ENCODE assay signal across 38 cellular contexts in genomic region chr11:44787981-44788380, GRCh38.
"Had no signal": no experiment of that assay in that cellular context is flagged by ENCODE, and none has a peak within 500 bp of the region (broad histone marks: within the 10 kb centered on the region; RNA-seq: fewer than 3 reads in every experiment).

No MANE protein-coding gene starts in this region.

- FAIRE-seq: bronchial epithelial cell, TTC549 had no signal

- H3K27me3 ChIP-seq: ascending aorta, cardiac muscle cell had no signal

- H3K4me3 Mint-ChIP-seq: activated B cell treated with CpG ODN at 0.5 μM for 24 hours; activated CD4-positive, alpha-beta memory T cell treated with anti-CD3 and anti-CD28 coated beads, Interleukin-2, amount 10 ng/mL, durations not matched to agents 7 days and 5 days; activated CD4-positive, alpha-beta T cell treated with anti-CD3 and anti-CD28 coated beads for 36 hours; activated CD4-positive, alpha-beta T cell treated with anti-CD3 and anti-CD28 coated beads, Interleukin-2, amount 10 ng/mL, durations not matched to agents 7 days and 5 days; activated CD8-positive, alpha-beta memory T cell treated with anti-CD3 and anti-CD28 coated beads, Interleukin-2, amount 10 ng/mL, durations not matched to agents 7 days and 5 days; activated CD8-positive, alpha-beta T cell treated with anti-CD3 and anti-CD28 coated beads, Interleukin-2, amount 10 ng/mL, durations not matched to agents 7 days and 5 days; activated naive CD4-positive, alpha-beta T cell treated with anti-CD3 and anti-CD28 coated beads, Interleukin-2, amount 10 ng/mL, durations not matched to agents 7 days and 5 days; activated naive CD4-positive, alpha-beta T cell treated with anti-CD3 and anti-CD28 coated beads, Interleukin-2, amount 50 U/mL, for 24 hours; activated naive CD8-positive, alpha-beta T cell; activated naive CD8-positive, alpha-beta T cell treated with anti-CD3 and anti-CD28 coated beads, Interleukin-2, amount 10 ng/mL, durations not matched to agents 7 days and 5 days; activated naive CD8-positive, alpha-beta T cell treated with anti-CD3 and anti-CD28 coated beads, Interleukin-2, amount 50 U/mL, for 24 hours; activated T-cell treated with anti-CD3 and anti-CD28 coated beads, Interleukin-2, amount 50 U/mL, for 24 hours; activated T-cell treated with anti-CD3 and anti-CD28 coated beads, Interleukin-2, amount 50 U/mL, for 72 hours; activated T-helper 1 cell treated with anti-CD3 and anti-CD28 coated beads, Interleukin-12 subunit alpha, Interleukin-12 subunit beta, Interleukin-2, Interleukin-4 antibody, amounts not matched to agents 30 ng/mL and 10 ng/mL and 1 ng/mL, durations not matched to agents 14 hours and 24 hours and 36 hours; activated T-helper 17 cell treated with anti-CD3 and anti-CD28 coated beads, Interleukin-2, amount 50 U/mL, for 72 hours; T-helper 1 cell treated with Interleukin-12 subunit alpha and Interleukin-12 subunit beta and Interleukin-4 antibody, amounts not matched to agents 30 μg/mL and 1 μg/mL, for 36 hours; T-helper 2 cell treated with Interferon-gamma antibody and Interleukin-4, amounts not matched to agents 5 μg/mL and 100 μg/mL, for 36 hours had no signal

- H3K27ac Mint-ChIP-seq: activated B cell treated with CpG ODN at 0.5 μM for 24 hours; activated CD4-positive, alpha-beta memory T cell treated with anti-CD3 and anti-CD28 coated beads, Interleukin-2, amount 10 ng/mL, durations not matched to agents 7 days and 5 days; activated CD4-positive, alpha-beta T cell treated with anti-CD3 and anti-CD28 coated beads for 36 hours; activated CD4-positive, alpha-beta T cell treated with anti-CD3 and anti-CD28 coated beads, Interleukin-2, amount 10 ng/mL, durations not matched to agents 7 days and 5 days; activated CD8-positive, alpha-beta memory T cell treated with anti-CD3 and anti-CD28 coated beads, Interleukin-2, amount 10 ng/mL, durations not matched to agents 7 days and 5 days; activated CD8-positive, alpha-beta T cell treated with anti-CD3 and anti-CD28 coated beads, Interleukin-2, amount 10 ng/mL, durations not matched to agents 7 days and 5 days; activated naive CD4-positive, alpha-beta T cell treated with anti-CD3 and anti-CD28 coated beads, Interleukin-2, amount 10 ng/mL, durations not matched to agents 7 days and 5 days; activated naive CD4-positive, alpha-beta T cell treated with anti-CD3 and anti-CD28 coated beads, Interleukin-2, amount 50 U/mL, for 24 hours; activated naive CD8-positive, alpha-beta T cell; activated naive CD8-positive, alpha-beta T cell treated with anti-CD3 and anti-CD28 coated beads, Interleukin-2, amount 10 ng/mL, durations not matched to agents 7 days and 5 days; activated naive CD8-positive, alpha-beta T cell treated with anti-CD3 and anti-CD28 coated beads, Interleukin-2, amount 50 U/mL, for 24 hours; activated T-cell treated with anti-CD3 and anti-CD28 coated beads, Interleukin-2, amount 50 U/mL, for 24 hours; activated T-cell treated with anti-CD3 and anti-CD28 coated beads, Interleukin-2, amount 50 U/mL, for 72 hours; activated T-helper 1 cell treated with anti-CD3 and anti-CD28 coated beads, Interleukin-12 subunit alpha, Interleukin-12 subunit beta, Interleukin-2, Interleukin-4 antibody, amounts not matched to agents 30 ng/mL and 10 ng/mL and 1 ng/mL, durations not matched to agents 14 hours and 24 hours and 36 hours; T-helper 1 cell treated with Interleukin-12 subunit alpha and Interleukin-12 subunit beta and Interleukin-4 antibody, amounts not matched to agents 30 μg/mL and 1 μg/mL, for 36 hours; T-helper 2 cell treated with Interferon-gamma antibody and Interleukin-4, amounts not matched to agents 5 μg/mL and 100 μg/mL, for 36 hours had no signal

- H3K4me1 Mint-ChIP-seq: activated B cell treated with CpG ODN at 0.5 μM for 24 hours; activated CD4-positive, alpha-beta memory T cell treated with anti-CD3 and anti-CD28 coated beads, Interleukin-2, amount 10 ng/mL, durations not matched to agents 7 days and 5 days; activated CD4-positive, alpha-beta T cell treated with anti-CD3 and anti-CD28 coated beads for 36 hours; activated CD4-positive, alpha-beta T cell treated with anti-CD3 and anti-CD28 coated beads, Interleukin-2, amount 10 ng/mL, durations not matched to agents 7 days and 5 days; activated CD8-positive, alpha-beta memory T cell treated with anti-CD3 and anti-CD28 coated beads, Interleukin-2, amount 10 ng/mL, durations not matched to agents 7 days and 5 days; activated naive CD8-positive, alpha-beta T cell treated with anti-CD3 and anti-CD28 coated beads, Interleukin-2, amount 10 ng/mL, durations not matched to agents 7 days and 5 days; activated naive CD8-positive, alpha-beta T cell treated with anti-CD3 and anti-CD28 coated beads, Interleukin-2, amount 50 U/mL, for 24 hours had no signal

- H3K27me3 Mint-ChIP-seq: activated B cell treated with CpG ODN at 0.5 μM for 24 hours; activated CD4-positive, alpha-beta memory T cell treated with anti-CD3 and anti-CD28 coated beads, Interleukin-2, amount 10 ng/mL, durations not matched to agents 7 days and 5 days; activated CD4-positive, alpha-beta T cell treated with anti-CD3 and anti-CD28 coated beads for 36 hours; activated CD4-positive, alpha-beta T cell treated with anti-CD3 and anti-CD28 coated beads, Interleukin-2, amount 10 ng/mL, durations not matched to agents 7 days and 5 days; activated CD8-positive, alpha-beta memory T cell treated with anti-CD3 and anti-CD28 coated beads, Interleukin-2, amount 10 ng/mL, durations not matched to agents 7 days and 5 days; activated naive CD4-positive, alpha-beta T cell treated with anti-CD3 and anti-CD28 coated beads, Interleukin-2, amount 10 ng/mL, durations not matched to agents 7 days and 5 days; activated naive CD4-positive, alpha-beta T cell treated with anti-CD3 and anti-CD28 coated beads, Interleukin-2, amount 50 U/mL, for 24 hours; activated naive CD8-positive, alpha-beta T cell; activated naive CD8-positive, alpha-beta T cell treated with anti-CD3 and anti-CD28 coated beads, Interleukin-2, amount 10 ng/mL, durations not matched to agents 7 days and 5 days; activated T-cell treated with anti-CD3 and anti-CD28 coated beads, Interleukin-2, amount 50 U/mL, for 24 hours; activated T-helper 17 cell treated with anti-CD3 and anti-CD28 coated beads, Interleukin-2, amount 50 U/mL, for 72 hours had no signal

- H3K36me3 Mint-ChIP-seq: activated CD8-positive, alpha-beta memory T cell treated with anti-CD3 and anti-CD28 coated beads, Interleukin-2, amount 10 ng/mL, durations not matched to agents 7 days and 5 days; activated naive CD4-positive, alpha-beta T cell treated with anti-CD3 and anti-CD28 coated beads, Interleukin-2, amount 10 ng/mL, durations not matched to agents 7 days and 5 days; activated naive CD8-positive, alpha-beta T cell; activated naive CD8-positive, alpha-beta T cell treated with anti-CD3 and anti-CD28 coated beads, Interleukin-2, amount 10 ng/mL, durations not matched to agents 7 days and 5 days; brain had no signal

- H3K9me3 ChIP-seq: ascending aorta had no signal

- ATAC-seq: activated CD4-positive, alpha-beta T cell treated with anti-CD3 and anti-CD28 coated beads for 36 hours; activated CD8-positive, alpha-beta memory T cell treated with anti-CD3 and anti-CD28 coated beads, Interleukin-2, amount 10 ng/mL, durations not matched to agents 7 days and 5 days; activated CD8-positive, alpha-beta T cell treated with anti-CD3 and anti-CD28 coated beads, Interleukin-2, amount 10 ng/mL, durations not matched to agents 7 days and 5 days; activated naive CD8-positive, alpha-beta T cell treated with anti-CD3 and anti-CD28 coated beads, Interleukin-2, amount 50 U/mL, for 24 hours; activated T-cell treated with anti-CD3 and anti-CD28 coated beads, Interleukin-2, amount 50 U/mL, for 72 hours; activated T-helper 17 cell treated with anti-CD3 and anti-CD28 coated beads, Interleukin-2, amount 50 U/mL, for 72 hours had no signal

- DNase-seq: activated B cell treated with CpG ODN at 0.5 μM for 24 hours; activated CD4-positive, alpha-beta memory T cell treated with anti-CD3 and anti-CD28 coated beads, Interleukin-2, amount 10 ng/mL, durations not matched to agents 7 days and 5 days; activated CD4-positive, alpha-beta T cell treated with anti-CD3 and anti-CD28 coated beads for 1 hour; activated CD4-positive, alpha-beta T cell treated with anti-CD3 and anti-CD28 coated beads for 36 hours; activated CD4-positive, alpha-beta T cell treated with anti-CD3 and anti-CD28 coated beads for 48 hours; activated CD4-positive, alpha-beta T cell treated with anti-CD3 and anti-CD28 coated beads, Interleukin-2, amount 10 ng/mL, durations not matched to agents 7 days and 5 days; activated CD4-positive, alpha-beta T cell treated with anti-CD3 and anti-CD28 coated beads, Interleukin-2, amount 50 U/mL, for 48 hours; activated CD8-positive, alpha-beta memory T cell treated with anti-CD3 and anti-CD28 coated beads for 24 hours; activated CD8-positive, alpha-beta memory T cell treated with anti-CD3 and anti-CD28 coated beads, Interleukin-2, amount 10 ng/mL, durations not matched to agents 7 days and 5 days; activated CD8-positive, alpha-beta memory T cell treated with anti-CD3 and anti-CD28 coated beads, Interleukin-2, amount 50 U/mL, for 48 hours; activated CD8-positive, alpha-beta T cell treated with anti-CD3 and anti-CD28 coated beads, Interleukin-2, amount 10 ng/mL, durations not matched to agents 7 days and 5 days; activated effector memory CD4-positive, alpha-beta T cell treated with anti-CD3 and anti-CD28 coated beads, Interleukin-2, amount 50 U/mL, for 16 hours; activated gamma-delta T cell treated with Interleukin-2 at 50 U/mL for 16 hours; activated naive CD4-positive, alpha-beta T cell; activated naive CD4-positive, alpha-beta T cell treated with anti-CD3 and anti-CD28 coated beads, Interleukin-2, amount 10 ng/mL, durations not matched to agents 7 days and 5 days; activated naive CD8-positive, alpha-beta T cell treated with anti-CD3 and anti-CD28 coated beads, Interleukin-2, amount 10 ng/mL, durations not matched to agents 7 days and 5 days; activated naive CD8-positive, alpha-beta T cell treated with anti-CD3 and anti-CD28 coated beads, Interleukin-2, amount 50 U/mL, for 24 hours; activated T-cell treated with anti-CD3 and anti-CD28 coated beads, Interleukin-2, amount 50 U/mL, for 24 hours; activated T-cell treated with anti-CD3 and anti-CD28 coated beads, Interleukin-2, amount 50 U/mL, for 72 hours; amygdala; anterior cingulate cortex; central memory CD4-positive, alpha-beta T cell; SW 1271; T-helper 1 cell; T-helper 2 cell; T-helper 9 cell had no signal

- H3K36me3 ChIP-seq: ascending aorta, cardiac muscle cell had no signal

- H3K9me3 Mint-ChIP-seq: activated B cell treated with CpG ODN at 0.5 μM for 24 hours; activated CD4-positive, alpha-beta memory T cell treated with anti-CD3 and anti-CD28 coated beads, Interleukin-2, amount 10 ng/mL, durations not matched to agents 7 days and 5 days; activated CD4-positive, alpha-beta T cell treated with anti-CD3 and anti-CD28 coated beads, Interleukin-2, amount 10 ng/mL, durations not matched to agents 7 days and 5 days; activated naive CD4-positive, alpha-beta T cell treated with anti-CD3 and anti-CD28 coated beads, Interleukin-2, amount 10 ng/mL, durations not matched to agents 7 days and 5 days; activated naive CD4-positive, alpha-beta T cell treated with anti-CD3 and anti-CD28 coated beads, Interleukin-2, amount 50 U/mL, for 24 hours; activated naive CD8-positive, alpha-beta T cell treated with anti-CD3 and anti-CD28 coated beads, Interleukin-2, amount 10 ng/mL, durations not matched to agents 7 days and 5 days; activated naive CD8-positive, alpha-beta T cell treated with anti-CD3 and anti-CD28 coated beads, Interleukin-2, amount 50 U/mL, for 24 hours; activated T-cell treated with anti-CD3 and anti-CD28 coated beads, Interleukin-2, amount 50 U/mL, for 24 hours; activated T-cell treated with anti-CD3 and anti-CD28 coated beads, Interleukin-2, amount 50 U/mL, for 72 hours; activated T-helper 1 cell treated with anti-CD3 and anti-CD28 coated beads, Interleukin-12 subunit alpha, Interleukin-12 subunit beta, Interleukin-2, Interleukin-4 antibody, amounts not matched to agents 30 ng/mL and 10 ng/mL and 1 ng/mL, durations not matched to agents 14 hours and 24 hours and 36 hours; activated T-helper 17 cell treated with anti-CD3 and anti-CD28 coated beads, Interleukin-2, amount 50 U/mL, for 72 hours; brain; T-helper 1 cell treated with Interleukin-12 subunit alpha and Interleukin-12 subunit beta and Interleukin-4 antibody, amounts not matched to agents 30 μg/mL and 1 μg/mL, for 36 hours; T-helper 2 cell treated with Interferon-gamma antibody and Interleukin-4, amounts not matched to agents 5 μg/mL and 100 μg/mL, for 36 hours had no signal

- H3K27ac ChIP-seq: ascending aorta, VCaP had no signal

- H3K4me3 ChIP-seq: ascending aorta, cardiac muscle cell had no signal
